8 cellular contexts compared by ENCODE assay signal in genomic region chr1:240946926-240947325, GRCh38.
DNase-seq lines count a peak whose midpoint lies in the region; ATAC-seq and TF ChIP-seq lines count a peak whose summit lies in the region.
"Had no signal": no experiment of that assay in that cellular context is flagged by ENCODE, and none has a peak within 500 bp of the region (broad histone marks: within the 10 kb centered on the region; RNA-seq: fewer than 3 reads in every experiment).

No MANE protein-coding gene starts in this region.

- H3K4me3 Mint-ChIP-seq in activated CD8-positive, alpha-beta memory T cell treated with anti-CD3 and anti-CD28 coated beads, Interleukin-2, amount 10 ng/mL, durations not matched to agents 7 days and 5 days, result no peak overlapping the region
- H3K4me3 Mint-ChIP-seq: naive B cell had no signal

- H3K79me2 ChIP-seq in MM.1S (ENCODE audit: low read length) (no peaks in the 10 kb centered on the region), parathyroid adenoma (no peaks in the 10 kb centered on the region)

- H3K36me3 ChIP-seq in GM06990 (ENCODE audit: control insufficient read depth, insufficient read depth, low read length) (no peaks in the 10 kb centered on the region), MM.1S (replicated peaks; ENCODE audit: insufficient read depth, low read length) (no peaks in the 10 kb centered on the region), parathyroid adenoma (ENCODE audit: control insufficient read depth, insufficient read depth, low read length) (no peaks in the 10 kb centered on the region)

- no peaks in the 10 kb centered on the region for H3K36me3 Mint-ChIP-seq in activated CD8-positive, alpha-beta memory T cell treated with anti-CD3 and anti-CD28 coated beads, Interleukin-2, amount 10 ng/mL, durations not matched to agents 7 days and 5 days
- H3K36me3 Mint-ChIP-seq: naive B cell had no signal

- H3F3A ChIP-seq in MM.1S (ENCODE audit: insufficient read depth, low read length), result no peaks in the 10 kb centered on the region

- CTCF ChIA-PET in activated CD8-positive, alpha-beta memory T cell treated with anti-CD3 and anti-CD28 coated beads, Interleukin-2, amount 10 ng/mL, durations not matched to agents 7 days and 5 days (lab: Charles Lee), result no interaction called here

- H3K4me2 ChIP-seq in MM.1S (ENCODE audit: low read depth, low read length) (no peak overlapping the region), parathyroid adenoma (ENCODE audit: low read length) (no peak overlapping the region)

- H3K9me2 ChIP-seq in MM.1S (replicated peaks; ENCODE audit: insufficient read depth, low read length), result no peaks in the 10 kb centered on the region

- H3K9ac ChIP-seq in MM.1S (ENCODE audit: low read length) (no peak overlapping the region), parathyroid adenoma (no peak overlapping the region)

- H3K9me3 ChIP-seq in MM.1S (replicated peaks; ENCODE audit: insufficient read depth, low read length), result no peaks in the 10 kb centered on the region
- no peaks in the 10 kb centered on the region for H3K9me3 ChIP-seq in parathyroid adenoma (ENCODE audit: control insufficient read depth, low read length)

- no peaks in the 10 kb centered on the region for H3K27me3 Mint-ChIP-seq in activated CD8-positive, alpha-beta memory T cell treated with anti-CD3 and anti-CD28 coated beads, Interleukin-2, amount 10 ng/mL, durations not matched to agents 7 days and 5 days
- H3K27me3 Mint-ChIP-seq: naive B cell had no signal

- H3K9me3 Mint-ChIP-seq in activated CD8-positive, alpha-beta memory T cell treated with anti-CD3 and anti-CD28 coated beads, Interleukin-2, amount 10 ng/mL, durations not matched to agents 7 days and 5 days (ENCODE audit: low read depth), result peaks cover 17% of the 10 kb centered on the region

- no peak overlapping the region for H2AFZ ChIP-seq in MM.1S (ENCODE audit: low read length)
- H2AFZ ChIP-seq in parathyroid adenoma, result no peak overlapping the region

- peaks cover 6% of the 10 kb centered on the region for H3K4me1 Mint-ChIP-seq in activated CD8-positive, alpha-beta memory T cell treated with anti-CD3 and anti-CD28 coated beads, Interleukin-2, amount 10 ng/mL, durations not matched to agents 7 days and 5 days
- H3K4me1 Mint-ChIP-seq: naive B cell had no signal

- H3K4me1 ChIP-seq in MM.1S (ENCODE audit: low read length) (no peaks in the 10 kb centered on the region), parathyroid adenoma (no peaks in the 10 kb centered on the region)

- no peak overlapping the region for H3K27ac Mint-ChIP-seq in activated CD8-positive, alpha-beta memory T cell treated with anti-CD3 and anti-CD28 coated beads, Interleukin-2, amount 10 ng/mL, durations not matched to agents 7 days and 5 days
- H3K27ac Mint-ChIP-seq: naive B cell had no signal

- DNase-seq in GM06990 (ENCODE audit: extremely low read depth, insufficient read length) (no peak), MM.1S (peak; percentile 58), cardiac fibroblast (ENCODE audit: low read depth in 2 of 2) (peak; percentile 40 to 69)
- no peak for DNase-seq in effector CD4-positive, alpha-beta T cell
- DNase-seq in activated CD8-positive, alpha-beta memory T cell treated with anti-CD3 and anti-CD28 coated beads, Interleukin-2, amount 10 ng/mL, durations not matched to agents 7 days and 5 days, result no peak
- DNase-seq: naive B cell had no signal

- H4K20me1 ChIP-seq in MM.1S (ENCODE audit: insufficient read depth, low read length), result no peaks in the 10 kb centered on the region

- TF ChIP-seq CTCF in GM06990 (IDR thresholded peaks at IDR 0.05; ENCODE audit: insufficient read depth, low read length, poor library complexity, severe bottlenecking), result peak; percentile 42
- TF ChIP-seq CTCF in MM.1S (IDR thresholded peaks at IDR 0.05; ENCODE audit: low read length), result peak; percentile 80
- TF ChIP-seq CTCF in cardiac fibroblast (IDR thresholded peaks at IDR 0.05; ENCODE audit: low read depth, low read length), result peak; percentile 54
- peak; percentile 31 for TF ChIP-seq CTCF in parathyroid adenoma (IDR thresholded peaks at IDR 0.05)

- H3K4me3 ChIP-seq in GM06990 (replicated peaks; ENCODE audit: low read depth, low read length) (no peak overlapping the region), MM.1S (ENCODE audit: low read length) (no peak overlapping the region), cardiac fibroblast (replicated peaks in 1 of 2; ENCODE audit: low read depth in 2 of 2, low read length in 2 of 2) (no peak overlapping the region), parathyroid adenoma (ENCODE audit: low read depth, low read length) (no peak overlapping the region)

- no peak overlapping the region for H3K27ac ChIP-seq in MM.1S (ENCODE audit: low read length)
- no peak overlapping the region for H3K27ac ChIP-seq in parathyroid adenoma

- ATAC-seq in GM21515 (IDR thresholded peaks at IDR 0.05; ENCODE audit: unreplicated experiment), result peak; percentile 64
- ATAC-seq in activated CD8-positive, alpha-beta memory T cell treated with anti-CD3 and anti-CD28 coated beads, Interleukin-2, amount 10 ng/mL, durations not matched to agents 7 days and 5 days, result no peak

- H3K27me3 ChIP-seq in GM06990 (replicated peaks; ENCODE audit: control insufficient read depth, insufficient read depth, low read length), result no peaks in the 10 kb centered on the region
- no peaks in the 10 kb centered on the region for H3K27me3 ChIP-seq in MM.1S (replicated peaks; ENCODE audit: insufficient read depth, low read length)
- H3K27me3 ChIP-seq in parathyroid adenoma (ENCODE audit: control insufficient read depth, insufficient read depth, low read length), result no peaks in the 10 kb centered on the region

Comparison
In these comparisons a context has a peak if more than half of its experiments do, and no peak if none do; other contexts are left out.
1. DNase-seq: peak in MM.1S (single experiment) and cardiac fibroblast (2 of 2); none in GM06990 (single experiment), effector CD4-positive, alpha-beta T cell (single experiment) and activated CD8-positive, alpha-beta memory T cell treated with anti-CD3 and anti-CD28 coated beads, Interleukin-2, amount 10 ng/mL, durations not matched to agents 7 days and 5 days (single experiment).
2. Peak in every context shown above with its lines, with median percentiles within 50 percentile points of each other: CTCF ChIP-seq.